Comparison of ENCODE assay signal across 1 cellular context in the genomic region with DNA sequence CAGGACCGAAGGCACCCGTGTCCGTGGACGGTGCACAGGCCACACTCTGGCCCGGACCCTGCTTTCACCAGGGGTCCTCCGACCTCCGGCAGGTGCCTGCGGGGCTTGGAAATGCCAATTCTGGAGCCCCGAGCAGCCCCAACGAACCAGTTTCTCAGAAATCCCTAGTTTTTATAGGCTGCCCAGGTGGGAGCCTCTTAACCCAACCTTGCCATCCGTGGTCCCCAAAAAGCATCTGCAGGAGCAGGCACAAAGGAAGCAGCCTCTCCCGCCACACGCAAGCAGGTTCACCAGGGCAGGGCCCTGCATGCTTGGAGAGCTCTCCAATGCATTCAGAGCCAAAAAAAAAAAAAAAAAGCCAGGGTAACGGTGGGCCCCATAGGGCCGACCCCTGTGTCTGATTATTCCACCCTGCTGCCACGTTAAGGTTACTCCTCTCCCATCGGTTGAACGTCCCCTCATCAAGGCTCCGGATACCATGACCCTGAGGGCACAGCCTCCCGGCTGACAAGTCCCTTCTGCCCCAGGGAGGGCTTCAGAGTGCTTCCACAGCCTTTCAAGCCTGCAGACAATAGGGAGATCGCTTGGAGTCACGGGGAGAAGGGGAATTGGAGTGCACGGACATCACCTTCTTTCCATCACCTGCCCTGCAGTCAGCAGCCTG.
TF ChIP-seq lines count a peak whose summit lies in the region.

No MANE protein-coding gene starts in this region.

TF ChIP-seq in HepG2, 621 proteins besides CTCF, POLR2A, EP300 and RAD21 (continued from another document and continues in another):
- TF ChIP-seq, protein P1, sequence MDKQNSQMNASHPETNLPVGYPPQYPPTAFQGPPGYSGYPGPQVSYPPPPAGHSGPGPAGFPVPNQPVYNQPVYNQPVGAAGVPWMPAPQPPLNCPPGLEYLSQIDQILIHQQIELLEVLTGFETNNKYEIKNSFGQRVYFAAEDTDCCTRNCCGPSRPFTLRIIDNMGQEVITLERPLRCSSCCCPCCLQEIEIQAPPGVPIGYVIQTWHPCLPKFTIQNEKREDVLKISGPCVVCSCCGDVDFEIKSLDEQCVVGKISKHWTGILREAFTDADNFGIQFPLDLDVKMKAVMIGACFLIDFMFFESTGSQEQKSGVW (CRISPR knock-in tag; IDR thresholded peaks at IDR 0.05; ENCODE audit: borderline replicate concordance), result no peak
- no peak for TF ChIP-seq ZNF143 (CRISPR knock-in tag; IDR thresholded peaks at IDR 0.05)
- TF ChIP-seq TAF1 (CRISPR knock-in tag; IDR thresholded peaks at IDR 0.05), result no peak
- TF ChIP-seq KDM2A (CRISPR knock-in tag; IDR thresholded peaks at IDR 0.05; ENCODE audit: borderline replicate concordance, low read depth), result no peak
- TF ChIP-seq ISX (CRISPR knock-in tag; conservative IDR thresholded peaks at IDR 0.05), result no peak
- TF ChIP-seq, protein P2, sequence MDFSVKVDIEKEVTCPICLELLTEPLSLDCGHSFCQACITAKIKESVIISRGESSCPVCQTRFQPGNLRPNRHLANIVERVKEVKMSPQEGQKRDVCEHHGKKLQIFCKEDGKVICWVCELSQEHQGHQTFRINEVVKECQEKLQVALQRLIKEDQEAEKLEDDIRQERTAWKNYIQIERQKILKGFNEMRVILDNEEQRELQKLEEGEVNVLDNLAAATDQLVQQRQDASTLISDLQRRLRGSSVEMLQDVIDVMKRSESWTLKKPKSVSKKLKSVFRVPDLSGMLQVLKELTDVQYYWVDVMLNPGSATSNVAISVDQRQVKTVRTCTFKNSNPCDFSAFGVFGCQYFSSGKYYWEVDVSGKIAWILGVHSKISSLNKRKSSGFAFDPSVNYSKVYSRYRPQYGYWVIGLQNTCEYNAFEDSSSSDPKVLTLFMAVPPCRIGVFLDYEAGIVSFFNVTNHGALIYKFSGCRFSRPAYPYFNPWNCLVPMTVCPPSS (IDR thresholded peaks at IDR 0.05), result no peak
- TF ChIP-seq SRSF9 (IDR thresholded peaks at IDR 0.05; ENCODE audit: borderline replicate concordance, insufficient read depth, low read depth, low read length, poor library complexity, severe bottlenecking), result no peak
- TF ChIP-seq, protein P3, sequence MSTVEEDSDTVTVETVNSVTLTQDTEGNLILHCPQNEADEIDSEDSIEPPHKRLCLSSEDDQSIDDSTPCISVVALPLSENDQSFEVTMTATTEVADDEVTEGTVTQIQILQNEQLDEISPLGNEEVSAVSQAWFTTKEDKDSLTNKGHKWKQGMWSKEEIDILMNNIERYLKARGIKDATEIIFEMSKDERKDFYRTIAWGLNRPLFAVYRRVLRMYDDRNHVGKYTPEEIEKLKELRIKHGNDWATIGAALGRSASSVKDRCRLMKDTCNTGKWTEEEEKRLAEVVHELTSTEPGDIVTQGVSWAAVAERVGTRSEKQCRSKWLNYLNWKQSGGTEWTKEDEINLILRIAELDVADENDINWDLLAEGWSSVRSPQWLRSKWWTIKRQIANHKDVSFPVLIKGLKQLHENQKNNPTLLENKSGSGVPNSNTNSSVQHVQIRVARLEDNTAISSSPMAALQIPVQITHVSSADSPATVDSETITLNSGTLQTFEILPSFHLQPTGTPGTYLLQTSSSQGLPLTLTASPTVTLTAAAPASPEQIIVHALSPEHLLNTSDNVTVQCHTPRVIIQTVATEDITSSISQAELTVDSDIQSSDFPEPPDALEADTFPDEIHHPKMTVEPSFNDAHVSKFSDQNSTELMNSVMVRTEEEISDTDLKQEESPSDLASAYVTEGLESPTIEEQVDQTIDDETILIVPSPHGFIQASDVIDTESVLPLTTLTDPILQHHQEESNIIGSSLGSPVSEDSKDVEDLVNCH (CRISPR knock-in tag; IDR thresholded peaks at IDR 0.05), result no peak
- TF ChIP-seq JUNB (CRISPR knock-in tag; IDR thresholded peaks at IDR 0.05; ENCODE audit: borderline replicate concordance), result no peak
- TF ChIP-seq MZF1 (CRISPR knock-in tag; IDR thresholded peaks at IDR 0.05; ENCODE audit: borderline replicate concordance), result no peak
- TF ChIP-seq, protein P4, sequence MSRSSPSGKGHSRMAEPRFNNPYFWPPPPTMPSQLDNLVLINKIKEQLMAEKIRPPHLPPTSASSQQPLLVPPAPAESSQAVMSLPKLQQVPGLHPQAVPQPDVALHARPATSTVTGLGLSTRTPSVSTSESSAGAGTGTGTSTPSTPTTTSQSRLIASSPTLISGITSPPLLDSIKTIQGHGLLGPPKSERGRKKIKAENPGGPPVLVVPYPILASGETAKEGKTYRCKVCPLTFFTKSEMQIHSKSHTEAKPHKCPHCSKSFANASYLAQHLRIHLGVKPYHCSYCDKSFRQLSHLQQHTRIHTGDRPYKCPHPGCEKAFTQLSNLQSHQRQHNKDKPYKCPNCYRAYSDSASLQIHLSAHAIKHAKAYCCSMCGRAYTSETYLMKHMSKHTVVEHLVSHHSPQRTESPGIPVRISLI (CRISPR knock-in tag; IDR thresholded peaks at IDR 0.05; ENCODE audit: borderline replicate concordance), result no peak; the same call in 1 of the 2 replicates
- no peak for TF ChIP-seq HOXD1 (CRISPR knock-in tag; IDR thresholded peaks at IDR 0.05)
- no peak for TF ChIP-seq PHF5A (CRISPR knock-in tag; IDR thresholded peaks at IDR 0.05; ENCODE audit: low read depth, unreplicated experiment)
- TF ChIP-seq, protein P5, sequence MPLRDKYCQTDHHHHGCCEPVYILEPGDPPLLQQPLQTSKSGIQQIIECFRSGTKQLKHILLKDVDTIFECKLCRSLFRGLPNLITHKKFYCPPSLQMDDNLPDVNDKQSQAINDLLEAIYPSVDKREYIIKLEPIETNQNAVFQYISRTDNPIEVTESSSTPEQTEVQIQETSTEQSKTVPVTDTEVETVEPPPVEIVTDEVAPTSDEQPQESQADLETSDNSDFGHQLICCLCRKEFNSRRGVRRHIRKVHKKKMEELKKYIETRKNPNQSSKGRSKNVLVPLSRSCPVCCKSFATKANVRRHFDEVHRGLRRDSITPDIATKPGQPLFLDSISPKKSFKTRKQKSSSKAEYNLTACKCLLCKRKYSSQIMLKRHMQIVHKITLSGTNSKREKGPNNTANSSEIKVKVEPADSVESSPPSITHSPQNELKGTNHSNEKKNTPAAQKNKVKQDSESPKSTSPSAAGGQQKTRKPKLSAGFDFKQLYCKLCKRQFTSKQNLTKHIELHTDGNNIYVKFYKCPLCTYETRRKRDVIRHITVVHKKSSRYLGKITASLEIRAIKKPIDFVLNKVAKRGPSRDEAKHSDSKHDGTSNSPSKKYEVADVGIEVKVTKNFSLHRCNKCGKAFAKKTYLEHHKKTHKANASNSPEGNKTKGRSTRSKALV (CRISPR knock-in tag; IDR thresholded peaks at IDR 0.05), result no peak; the same call in 1 of the 2 replicates
- TF ChIP-seq NR2F1 (CRISPR knock-in tag; IDR thresholded peaks at IDR 0.05), result no peak
- TF ChIP-seq ZNF3 (CRISPR knock-in tag; IDR thresholded peaks at IDR 0.05), result no peak
- TF ChIP-seq SMAD1 (CRISPR knock-in tag; IDR thresholded peaks at IDR 0.05; ENCODE audit: borderline replicate concordance, low read depth), result no peak
- TF ChIP-seq ZNF24 (IDR thresholded peaks at IDR 0.05), result no peak
- TF ChIP-seq, protein P6, sequence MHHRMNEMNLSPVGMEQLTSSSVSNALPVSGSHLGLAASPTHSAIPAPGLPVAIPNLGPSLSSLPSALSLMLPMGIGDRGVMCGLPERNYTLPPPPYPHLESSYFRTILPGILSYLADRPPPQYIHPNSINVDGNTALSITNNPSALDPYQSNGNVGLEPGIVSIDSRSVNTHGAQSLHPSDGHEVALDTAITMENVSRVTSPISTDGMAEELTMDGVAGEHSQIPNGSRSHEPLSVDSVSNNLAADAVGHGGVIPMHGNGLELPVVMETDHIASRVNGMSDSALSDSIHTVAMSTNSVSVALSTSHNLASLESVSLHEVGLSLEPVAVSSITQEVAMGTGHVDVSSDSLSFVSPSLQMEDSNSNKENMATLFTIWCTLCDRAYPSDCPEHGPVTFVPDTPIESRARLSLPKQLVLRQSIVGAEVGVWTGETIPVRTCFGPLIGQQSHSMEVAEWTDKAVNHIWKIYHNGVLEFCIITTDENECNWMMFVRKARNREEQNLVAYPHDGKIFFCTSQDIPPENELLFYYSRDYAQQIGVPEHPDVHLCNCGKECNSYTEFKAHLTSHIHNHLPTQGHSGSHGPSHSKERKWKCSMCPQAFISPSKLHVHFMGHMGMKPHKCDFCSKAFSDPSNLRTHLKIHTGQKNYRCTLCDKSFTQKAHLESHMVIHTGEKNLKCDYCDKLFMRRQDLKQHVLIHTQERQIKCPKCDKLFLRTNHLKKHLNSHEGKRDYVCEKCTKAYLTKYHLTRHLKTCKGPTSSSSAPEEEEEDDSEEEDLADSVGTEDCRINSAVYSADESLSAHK (CRISPR knock-in tag; IDR thresholded peaks at IDR 0.05; ENCODE audit: borderline replicate concordance), result no peak
- no peak for TF ChIP-seq ZNF496 (CRISPR knock-in tag; IDR thresholded peaks at IDR 0.05; ENCODE audit: insufficient replicate concordance)
- TF ChIP-seq, protein P7, sequence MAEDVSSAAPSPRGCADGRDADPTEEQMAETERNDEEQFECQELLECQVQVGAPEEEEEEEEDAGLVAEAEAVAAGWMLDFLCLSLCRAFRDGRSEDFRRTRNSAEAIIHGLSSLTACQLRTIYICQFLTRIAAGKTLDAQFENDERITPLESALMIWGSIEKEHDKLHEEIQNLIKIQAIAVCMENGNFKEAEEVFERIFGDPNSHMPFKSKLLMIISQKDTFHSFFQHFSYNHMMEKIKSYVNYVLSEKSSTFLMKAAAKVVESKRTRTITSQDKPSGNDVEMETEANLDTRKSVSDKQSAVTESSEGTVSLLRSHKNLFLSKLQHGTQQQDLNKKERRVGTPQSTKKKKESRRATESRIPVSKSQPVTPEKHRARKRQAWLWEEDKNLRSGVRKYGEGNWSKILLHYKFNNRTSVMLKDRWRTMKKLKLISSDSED (CRISPR knock-in tag; IDR thresholded peaks at IDR 0.05), result no peak
- TF ChIP-seq BRD4 (CRISPR knock-in tag; IDR thresholded peaks at IDR 0.05), result no peak
- TF ChIP-seq, protein P8, sequence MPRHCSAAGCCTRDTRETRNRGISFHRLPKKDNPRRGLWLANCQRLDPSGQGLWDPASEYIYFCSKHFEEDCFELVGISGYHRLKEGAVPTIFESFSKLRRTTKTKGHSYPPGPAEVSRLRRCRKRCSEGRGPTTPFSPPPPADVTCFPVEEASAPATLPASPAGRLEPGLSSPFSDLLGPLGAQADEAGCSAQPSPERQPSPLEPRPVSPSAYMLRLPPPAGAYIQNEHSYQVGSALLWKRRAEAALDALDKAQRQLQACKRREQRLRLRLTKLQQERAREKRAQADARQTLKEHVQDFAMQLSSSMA (CRISPR knock-in tag; IDR thresholded peaks at IDR 0.05), result no peak
- TF ChIP-seq, protein P9, sequence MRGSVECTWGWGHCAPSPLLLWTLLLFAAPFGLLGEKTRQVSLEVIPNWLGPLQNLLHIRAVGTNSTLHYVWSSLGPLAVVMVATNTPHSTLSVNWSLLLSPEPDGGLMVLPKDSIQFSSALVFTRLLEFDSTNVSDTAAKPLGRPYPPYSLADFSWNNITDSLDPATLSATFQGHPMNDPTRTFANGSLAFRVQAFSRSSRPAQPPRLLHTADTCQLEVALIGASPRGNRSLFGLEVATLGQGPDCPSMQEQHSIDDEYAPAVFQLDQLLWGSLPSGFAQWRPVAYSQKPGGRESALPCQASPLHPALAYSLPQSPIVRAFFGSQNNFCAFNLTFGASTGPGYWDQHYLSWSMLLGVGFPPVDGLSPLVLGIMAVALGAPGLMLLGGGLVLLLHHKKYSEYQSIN (CRISPR knock-in tag; IDR thresholded peaks at IDR 0.05; ENCODE audit: borderline replicate concordance), result no peak
- no peak for TF ChIP-seq ZNF678 (CRISPR knock-in tag; IDR thresholded peaks at IDR 0.05)
- no peak; the same call in 1 of the 2 replicates for TF ChIP-seq PHF21A (CRISPR knock-in tag; IDR thresholded peaks at IDR 0.05)
- no peak for TF ChIP-seq TMF1 (CRISPR knock-in tag; IDR thresholded peaks at IDR 0.05; ENCODE audit: low read depth)
- no peak for TF ChIP-seq ZNF225 (CRISPR knock-in tag; IDR thresholded peaks at IDR 0.05)
- 0 out of 2 replicates have a peak, but pooled peaks have one; percentile 67 for TF ChIP-seq ZNF782 (CRISPR knock-in tag; IDR thresholded peaks at IDR 0.05; ENCODE audit: borderline replicate concordance)
- TF ChIP-seq MTA1 (CRISPR knock-in tag; IDR thresholded peaks at IDR 0.05; ENCODE audit: borderline replicate concordance), result peak; percentile 9; the same call in 1 of the 2 replicates
- no peak for TF ChIP-seq RCOR2 (CRISPR knock-in tag; IDR thresholded peaks at IDR 0.05)
- TF ChIP-seq, protein P10, sequence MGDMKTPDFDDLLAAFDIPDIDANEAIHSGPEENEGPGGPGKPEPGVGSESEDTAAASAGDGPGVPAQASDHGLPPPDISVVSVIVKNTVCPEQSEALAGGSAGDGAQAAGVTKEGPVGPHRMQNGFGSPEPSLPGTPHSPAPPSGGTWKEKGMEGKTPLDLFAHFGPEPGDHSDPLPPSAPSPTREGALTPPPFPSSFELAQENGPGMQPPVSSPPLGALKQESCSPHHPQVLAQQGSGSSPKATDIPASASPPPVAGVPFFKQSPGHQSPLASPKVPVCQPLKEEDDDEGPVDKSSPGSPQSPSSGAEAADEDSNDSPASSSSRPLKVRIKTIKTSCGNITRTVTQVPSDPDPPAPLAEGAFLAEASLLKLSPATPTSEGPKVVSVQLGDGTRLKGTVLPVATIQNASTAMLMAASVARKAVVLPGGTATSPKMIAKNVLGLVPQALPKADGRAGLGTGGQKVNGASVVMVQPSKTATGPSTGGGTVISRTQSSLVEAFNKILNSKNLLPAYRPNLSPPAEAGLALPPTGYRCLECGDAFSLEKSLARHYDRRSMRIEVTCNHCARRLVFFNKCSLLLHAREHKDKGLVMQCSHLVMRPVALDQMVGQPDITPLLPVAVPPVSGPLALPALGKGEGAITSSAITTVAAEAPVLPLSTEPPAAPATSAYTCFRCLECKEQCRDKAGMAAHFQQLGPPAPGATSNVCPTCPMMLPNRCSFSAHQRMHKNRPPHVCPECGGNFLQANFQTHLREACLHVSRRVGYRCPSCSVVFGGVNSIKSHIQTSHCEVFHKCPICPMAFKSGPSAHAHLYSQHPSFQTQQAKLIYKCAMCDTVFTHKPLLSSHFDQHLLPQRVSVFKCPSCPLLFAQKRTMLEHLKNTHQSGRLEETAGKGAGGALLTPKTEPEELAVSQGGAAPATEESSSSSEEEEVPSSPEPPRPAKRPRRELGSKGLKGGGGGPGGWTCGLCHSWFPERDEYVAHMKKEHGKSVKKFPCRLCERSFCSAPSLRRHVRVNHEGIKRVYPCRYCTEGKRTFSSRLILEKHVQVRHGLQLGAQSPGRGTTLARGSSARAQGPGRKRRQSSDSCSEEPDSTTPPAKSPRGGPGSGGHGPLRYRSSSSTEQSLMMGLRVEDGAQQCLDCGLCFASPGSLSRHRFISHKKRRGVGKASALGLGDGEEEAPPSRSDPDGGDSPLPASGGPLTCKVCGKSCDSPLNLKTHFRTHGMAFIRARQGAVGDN (CRISPR knock-in tag; IDR thresholded peaks at IDR 0.05), result peak; percentile 54; the same call in 1 of the 2 replicates
- no peak for TF ChIP-seq HCFC1 (IDR thresholded peaks at IDR 0.05; ENCODE audit: low read depth, low read length)
- no peak for TF ChIP-seq HHEX (CRISPR knock-in tag; IDR thresholded peaks at IDR 0.05)
- TF ChIP-seq, protein P11, sequence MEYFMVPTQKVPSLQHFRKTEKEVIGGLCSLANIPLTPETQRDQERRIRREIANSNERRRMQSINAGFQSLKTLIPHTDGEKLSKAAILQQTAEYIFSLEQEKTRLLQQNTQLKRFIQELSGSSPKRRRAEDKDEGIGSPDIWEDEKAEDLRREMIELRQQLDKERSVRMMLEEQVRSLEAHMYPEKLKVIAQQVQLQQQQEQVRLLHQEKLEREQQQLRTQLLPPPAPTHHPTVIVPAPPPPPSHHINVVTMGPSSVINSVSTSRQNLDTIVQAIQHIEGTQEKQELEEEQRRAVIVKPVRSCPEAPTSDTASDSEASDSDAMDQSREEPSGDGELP (IDR thresholded peaks at IDR 0.05; ENCODE audit: borderline replicate concordance, low read depth), result no peak
- 0 out of 2 replicates have a peak, but pooled peaks have one; percentile 0 for TF ChIP-seq THYN1 (CRISPR knock-in tag; IDR thresholded peaks at IDR 0.05; ENCODE audit: borderline replicate concordance, low read depth)
- TF ChIP-seq ZNF251 (CRISPR knock-in tag; IDR thresholded peaks at IDR 0.05), result no peak
- TF ChIP-seq PAWR (CRISPR knock-in tag; IDR thresholded peaks at IDR 0.05; ENCODE audit: borderline replicate concordance), result no peak
- TF ChIP-seq ZBTB42 (CRISPR knock-in tag; IDR thresholded peaks at IDR 0.05), result no peak
- TF ChIP-seq ZNF20 (CRISPR knock-in tag; IDR thresholded peaks at IDR 0.05), result no peak
